Comparison of ENCODE assay signal across 18 cellular contexts in genomic region chr11:69149646-69150045, GRCh38. TPM values are rescaled to one million over a fixed set of nuclear protein-coding genes. Genes with fewer than 3 reads are reported as not detected.
A peak's percentile ranks its signal among the peaks of the same experiment; 100 is the strongest.
DNase-seq lines count a peak whose midpoint lies in the region; ATAC-seq, FAIRE-seq and TF ChIP-seq lines count a peak whose summit lies in the region.
"Had no signal": no experiment of that assay in that cellular context is flagged by ENCODE, and none has a peak within 500 bp of the region (broad histone marks: within the 10 kb centered on the region; RNA-seq: fewer than 3 reads in every experiment).

No MANE protein-coding gene starts in this region.

- no peak for FAIRE-seq in GM12892 (lab: Jason Lieb, UNC)
- FAIRE-seq: GM18507, H54 had no signal

- no peak overlapping the region for H3K4me3 ChIP-seq in mammary epithelial cell (replicated peaks in 1 of 3; ENCODE audit: insufficient read depth in 1 of 3, low read depth in 2 of 3, low read length in 3 of 3)
- H3K4me3 ChIP-seq: BLaER1 treated with 17β-estradiol and CSF1 and Interleukin-3, amounts not matched to agents 10 nM and 100 nM; GM23248 had no signal

- TF ChIP-seq POLR2A in GM12892 (IDR thresholded peaks at IDR 0.05; ENCODE audit: low read depth, low read length) = no peak

- H3K79me2 ChIP-seq in mammary epithelial cell (ENCODE audit: insufficient read depth, low read length) = no peaks in the 10 kb centered on the region

- CTCF ChIA-PET in mammary epithelial cell (lab: Charles Lee; ENCODE audit: low non-redundant PET) = no interaction called here
- CTCF ChIA-PET in MCF 10A (lab: Yijun Ruan, JAX) = interaction anchor here (1.8 kb wide), 1 partner anchor 18 kb away, joined by 5 read pairs; no protein-coding TSS in a partner anchor

- no peaks in the 10 kb centered on the region for H3K36me3 Mint-ChIP-seq in MCF 10A (ENCODE audit: insufficient read depth, unreplicated experiment)
- H3K36me3 Mint-ChIP-seq in natural killer cell treated with Interleukin-12 subunit alpha and Interleukin-12 subunit beta and Interleukin-15 and Interleukin-18, amount 100 ng/mL, for 72 hours = peaks cover 19% of the 10 kb centered on the region

- no peak overlapping the region for H3K4me2 ChIP-seq in mammary epithelial cell (ENCODE audit: insufficient read depth, low read depth, low read length)

- H3K9ac ChIP-seq in mammary epithelial cell (ENCODE audit: insufficient read depth, low read length) = no peak overlapping the region
- H3K9ac ChIP-seq: BLaER1 treated with 17β-estradiol and CSF1 and Interleukin-3, amounts not matched to agents 10 nM and 100 nM; GM23248 had no signal

- POLR2A ChIA-PET in MCF 10A (lab: Yijun Ruan, JAX) = no interaction called here

- whole genome bisulfite sequencing in mammary epithelial cell (ENCODE audit: low coverage, missing lambda C conversion rate) = 73% methylated on average over 3 of the region's 4 CpGs

- no peaks in the 10 kb centered on the region for H3K36me3 ChIP-seq in mammary epithelial cell (ENCODE audit: insufficient read depth, low read length)

- H3K4me3 Mint-ChIP-seq in MCF 10A (ENCODE audit: unreplicated experiment) = no peak overlapping the region
- no peak overlapping the region for H3K4me3 Mint-ChIP-seq in natural killer cell treated with Interleukin-12 subunit alpha and Interleukin-12 subunit beta and Interleukin-15 and Interleukin-18, amount 100 ng/mL, for 72 hours
- H3K4me3 Mint-ChIP-seq: CD4-positive, CD25-positive, alpha-beta regulatory T cell had no signal

- H3K27ac ChIP-seq in mammary epithelial cell (ENCODE audit: insufficient read depth, low read depth, low read length) = no peak overlapping the region
- H3K27ac ChIP-seq: 22Rv1, GM23248 had no signal

- dilution Hi-C loops in mammary epithelial cell (cut with HindIII; ENCODE audit: low sequenced_read_pairs) = loop anchor here (10.0 kb wide), 1 partner anchor 275 kb away; no protein-coding TSS in a partner anchor

- intact Hi-C loops in mammary epithelial cell (cut with micrococcal nuclease) (no loop called here), MCF 10A (cut with micrococcal nuclease) (no loop called here), posterior vena cava (cut with DNase I) (no loop called here)

- peak; percentile 14 for ATAC-seq in esophagus mucosa
- no peak for ATAC-seq in natural killer cell treated with Interleukin-12 subunit alpha and Interleukin-12 subunit beta and Interleukin-15 and Interleukin-18, amount 100 ng/mL, for 72 hours

- H3K9me3 Mint-ChIP-seq in MCF 10A (ENCODE audit: unreplicated experiment) = peaks cover 25% of the 10 kb centered on the region
- peaks cover 4% of the 10 kb centered on the region for H3K9me3 Mint-ChIP-seq in natural killer cell treated with Interleukin-12 subunit alpha and Interleukin-12 subunit beta and Interleukin-15 and Interleukin-18, amount 100 ng/mL, for 72 hours

- BruUV-seq in mammary epithelial cell (replicated peaks; lab: Mats Ljungman, UMichigan) = no TSS peak
- BruUV-seq in MCF 10A (replicated peaks; lab: Mats Ljungman, UMichigan) = no TSS peak

- in situ Hi-C loops in mammary epithelial cell (cut with MboI; ENCODE audit: low sequenced_read_pairs in 2 of 2) = no loop called here

- no peaks in the 10 kb centered on the region for H3K27me3 ChIP-seq in mammary epithelial cell (ENCODE audit: insufficient read depth, low read length)
- H3K27me3 ChIP-seq: BLaER1 treated with 17β-estradiol and CSF1 and Interleukin-3, amounts not matched to agents 10 nM and 100 nM had no signal

- DNase-seq in mammary epithelial cell (peak; percentile 36), MCF 10A (ENCODE audit: unreplicated experiment) (no peak), posterior vena cava (ENCODE audit: low spot score) (peak; percentile 66), GM12892 (ENCODE audit: insufficient read length) (no peak), HK-2 (ENCODE audit: unreplicated experiment) (no peak)
- no peak for DNase-seq in natural killer cell treated with Interleukin-12 subunit alpha and Interleukin-12 subunit beta and Interleukin-15 and Interleukin-18, amount 100 ng/mL, for 72 hours (ENCODE audit: low spot score)
- DNase-seq: AML-193; CD4-positive, CD25-positive, alpha-beta regulatory T cell; DMS53; GF-D8; GM23248; IMR-90 had no signal

- H3K4me1 ChIP-seq in mammary epithelial cell (ENCODE audit: insufficient read depth, low read length) = peaks cover 3% of the 10 kb centered on the region

- H3K27me3 Mint-ChIP-seq in MCF 10A (ENCODE audit: insufficient read depth, unreplicated experiment) = no peaks in the 10 kb centered on the region
- peaks cover 12 to 25% of the 10 kb centered on the region in 2 donors for H3K27me3 Mint-ChIP-seq in natural killer cell treated with Interleukin-12 subunit alpha and Interleukin-12 subunit beta and Interleukin-15 and Interleukin-18, amount 100 ng/mL, for 72 hours
- H3K27me3 Mint-ChIP-seq: CD4-positive, CD25-positive, alpha-beta regulatory T cell had no signal

- no peak for TF ChIP-seq CTCF in mammary epithelial cell (conservative IDR thresholded peaks at IDR 0.05 in 1 of 2, IDR thresholded peaks at IDR 0.05 in 1 of 2; ENCODE audit: extremely low read depth in 1 of 2, insufficient read depth in 1 of 2, low read depth in 1 of 2, low read length in 2 of 2)
- TF ChIP-seq CTCF in MCF 10A (IDR thresholded peaks at IDR 0.05; ENCODE audit: unreplicated experiment) = no peak

- peaks cover 3% of the 10 kb centered on the region for H3K9me3 ChIP-seq in mammary epithelial cell (replicated peaks; ENCODE audit: insufficient read depth, low read length)

- peaks cover 10% of the 10 kb centered on the region for H3K4me1 Mint-ChIP-seq in MCF 10A (ENCODE audit: insufficient read depth, unreplicated experiment)
- H3K4me1 Mint-ChIP-seq in natural killer cell treated with Interleukin-12 subunit alpha and Interleukin-12 subunit beta and Interleukin-15 and Interleukin-18, amount 100 ng/mL, for 72 hours (ENCODE audit: low read depth in 2 of 2) = peaks cover 0 to 2% of the 10 kb centered on the region in 2 donors

- no peak overlapping the region for H3K27ac Mint-ChIP-seq in MCF 10A (ENCODE audit: low read depth, unreplicated experiment)
- no peak overlapping the region for H3K27ac Mint-ChIP-seq in natural killer cell treated with Interleukin-12 subunit alpha and Interleukin-12 subunit beta and Interleukin-15 and Interleukin-18, amount 100 ng/mL, for 72 hours
- H3K27ac Mint-ChIP-seq: CD4-positive, CD25-positive, alpha-beta regulatory T cell had no signal

- no peak overlapping the region for H2AFZ ChIP-seq in mammary epithelial cell (ENCODE audit: low read depth, low read length)
- H2AFZ ChIP-seq: GM23248 had no signal

- no peaks in the 10 kb centered on the region for H4K20me1 ChIP-seq in mammary epithelial cell (ENCODE audit: insufficient read depth, low read length)
- H4K20me1 ChIP-seq: BLaER1 treated with 17β-estradiol and CSF1 and Interleukin-3, amounts not matched to agents 10 nM and 100 nM had no signal

RNA-seq across cellular contexts. Expression of gene SMIM38, which starts 6.1 kb away (rescaled TPM):
- under 1 TPM in 1 of 2 donors, not detected in 1; 0.50 TPM for total RNA-seq in mammary epithelial cell
- not detected for polyA plus RNA-seq in mammary epithelial cell
- polyA minus RNA-seq in mammary epithelial cell = not detected
- not detected in 2 replicates for total RNA-seq in MCF 10A (2022)
- total RNA-seq in esophagus mucosa = 0.16 TPM
- 1 to 10 TPM in 1 of 2 donors, under 1 TPM in 1; 0.76 to 1.4 TPM for total RNA-seq in posterior vena cava
- 4.6 TPM for polyA plus RNA-seq in GM12892 (2012; ENCODE audit: missing spikeins)
- total RNA-seq in natural killer cell treated with Interleukin-12 subunit alpha and Interleukin-12 subunit beta and Interleukin-15 and Interleukin-18, amount 100 ng/mL, for 72 hours = under 1 TPM in 1 of 2 donors, not detected in 1; 0.89 TPM
- total RNA-seq: GM23248, HT-29 had no signal
- polyA plus RNA-seq: GM23248 had no signal

Comparison
In these comparisons a context has a peak if more than half of its experiments do, and no peak if none do; other contexts are left out.
1. DNase-seq: peak in mammary epithelial cell (single experiment) and posterior vena cava (single experiment); none in MCF 10A (single experiment), GM12892 (single experiment), natural killer cell treated with Interleukin-12 subunit alpha and Interleukin-12 subunit beta and Interleukin-15 and Interleukin-18, amount 100 ng/mL, for 72 hours (single experiment) and HK-2 (single experiment).